ENCODE assay signal across 8 cellular contexts in genomic region chr10:17673517-17674051, GRCh38. TPM values are rescaled to one million over a fixed set of nuclear protein-coding genes. Genes with fewer than 3 reads are reported as not detected.
A peak's percentile ranks its signal among the peaks of the same experiment; 100 is the strongest.
DNase-seq lines count a peak whose midpoint lies in the region; ATAC-seq, FAIRE-seq and TF ChIP-seq lines count a peak whose summit lies in the region.

No MANE protein-coding gene starts in this region.

- no peak for TF ChIP-seq EP300 in sigmoid colon (IDR thresholded peaks at IDR 0.05)

- no peak overlapping the region for H3K4me3 ChIP-seq in fibroblast of lung (replicated peaks in 1 of 4; ENCODE audit: control extremely low read depth in 1 of 4, insufficient read depth in 1 of 4, low read depth in 3 of 4, low read length in 4 of 4)
- H3K4me3 ChIP-seq in sigmoid colon: no peak overlapping the region
- H3K4me3 ChIP-seq in thyroid gland (replicated peaks in 1 of 3): no peak overlapping the region

- H3K4me3 Mint-ChIP-seq in progenitor cell of endocrine pancreas (ENCODE audit: low read depth): no peak overlapping the region

- H3K9ac ChIP-seq in fibroblast of lung (ENCODE audit: insufficient read depth, low read length): no peak overlapping the region

- intact Hi-C loops in sigmoid colon (cut with DNase I) (no loop called here), thyroid gland (cut with DNase I) (no loop called here)

- ATAC-seq in HG03135 (IDR thresholded peaks at IDR 0.05; ENCODE audit: unreplicated experiment) (no peak), HG03565 (IDR thresholded peaks at IDR 0.05; ENCODE audit: unreplicated experiment) (no peak)

- H3K4me2 ChIP-seq in fibroblast of lung (ENCODE audit: extremely low read depth, insufficient read depth, low read length): peak overlapping the region; percentile 49

- H4K20me1 ChIP-seq in fibroblast of lung (ENCODE audit: control insufficient read depth, extremely low read depth, insufficient read depth, low read length): no peaks in the 10 kb centered on the region

- TF ChIP-seq CTCF in fibroblast of lung (conservative IDR thresholded peaks at IDR 0.05 in 1 of 2, IDR thresholded peaks at IDR 0.05 in 1 of 2; ENCODE audit: low read depth in 1 of 2, low read length in 2 of 2) (no peak), sigmoid colon (IDR thresholded peaks at IDR 0.05) (no peak), thyroid gland (IDR thresholded peaks at IDR 0.05) (no peak), progenitor cell of endocrine pancreas (IDR thresholded peaks at IDR 0.05; ENCODE audit: unreplicated experiment) (no peak)

- no peak overlapping the region for H3K27ac Mint-ChIP-seq in progenitor cell of endocrine pancreas

- H3K4me1 ChIP-seq in fibroblast of lung (ENCODE audit: control insufficient read depth, extremely low read depth, insufficient read depth, low read length) (peaks cover 13% of the 10 kb centered on the region), sigmoid colon (peaks cover 0 to 27% (median 9%) of the 10 kb centered on the region in 4 donors), thyroid gland (peaks cover 5 to 13% of the 10 kb centered on the region in 2 donors)

- H3K9me3 ChIP-seq in fibroblast of lung (ENCODE audit: control insufficient read depth, insufficient read depth, low read depth, low read length) (no peaks in the 10 kb centered on the region), sigmoid colon (no peaks in the 10 kb centered on the region), thyroid gland (no peaks in the 10 kb centered on the region)

- no peak for TF ChIP-seq POLR2A in H54 (IDR thresholded peaks at IDR 0.05; ENCODE audit: low read depth, low read length)
- no peak for TF ChIP-seq POLR2A in sigmoid colon (IDR thresholded peaks at IDR 0.05)
- no peak for TF ChIP-seq POLR2A in thyroid gland (IDR thresholded peaks at IDR 0.05)

- H3K79me2 ChIP-seq in fibroblast of lung (ENCODE audit: control insufficient read depth, insufficient read depth, low read length): peaks cover 62% of the 10 kb centered on the region

- WGBS in sigmoid colon, 2 donors: 82 to 93% methylated on average over 4 of the region's 4 CpGs
- WGBS in thyroid gland, 2 donors: 90 to 91% methylated on average over 4 of the region's 4 CpGs

- peak; percentile 99 for FAIRE-seq in H54 (lab: Jason Lieb, UNC)

- no peak overlapping the region for H2AFZ ChIP-seq in fibroblast of lung (ENCODE audit: low read length)

- no peaks in the 10 kb centered on the region for H3K36me3 Mint-ChIP-seq in progenitor cell of endocrine pancreas (ENCODE audit: insufficient read depth)

- H3K27me3 ChIP-seq in fibroblast of lung (ENCODE audit: control insufficient read depth, insufficient read depth, low read length) (no peaks in the 10 kb centered on the region), sigmoid colon (no peaks in the 10 kb centered on the region), thyroid gland (no peaks in the 10 kb centered on the region)

- H3K27ac ChIP-seq in fibroblast of lung (ENCODE audit: insufficient read depth, low read length): peak overlapping the region; percentile 18
- peak overlapping the region in 3 of 4 donors; percentile 31 to 57 (median 51) for H3K27ac ChIP-seq in sigmoid colon
- H3K27ac ChIP-seq in thyroid gland: no peak overlapping the region

- H3K9me3 Mint-ChIP-seq in progenitor cell of endocrine pancreas (ENCODE audit: low read depth): no peaks in the 10 kb centered on the region

- H3K36me3 ChIP-seq in fibroblast of lung (ENCODE audit: control insufficient read depth, insufficient read depth, low read length) (no peaks in the 10 kb centered on the region), sigmoid colon (no peaks in the 10 kb centered on the region), thyroid gland (no peaks in the 10 kb centered on the region)

- DNase-seq in H54 (ENCODE audit: insufficient read length, low spot score) (peak; percentile 45), RPMI7951 (ENCODE audit: low read depth) (peak; percentile 94), fibroblast of lung (ENCODE audit: low read depth in 2 of 2) (peak; percentile 85 to 98), sigmoid colon (no peak), thyroid gland (no peak), progenitor cell of endocrine pancreas (ENCODE audit: low spot score, unreplicated experiment) (no peak)

- H3K27me3 Mint-ChIP-seq in progenitor cell of endocrine pancreas: no peaks in the 10 kb centered on the region

- H3K4me1 Mint-ChIP-seq in progenitor cell of endocrine pancreas (ENCODE audit: low read depth): peaks cover 13% of the 10 kb centered on the region

RNA-seq across cellular contexts. Expression of gene STAM, which starts 29.6 kb away (rescaled TPM):
- 37.1 and 48.5 TPM in 2 replicates for total RNA-seq in RPMI7951 (2014; rRNA removed; shearing (Covaris generic))
- total RNA-seq in fibroblast of lung (21.6 and 27.9 TPM in 2 replicates), sigmoid colon (10 to 100 TPM; 13.7 to 19.3 (median 16.8) TPM), thyroid gland (10 to 100 TPM; 19.4 to 23.6 (median 21.8) TPM), progenitor cell of endocrine pancreas (25.1 and 27.8 TPM in 2 replicates)
- polyA plus RNA-seq in fibroblast of lung (48.7 and 50.0 TPM in 2 replicates), sigmoid colon (1 to 10 TPM; 5.4 to 8.9 (median 8.6) TPM)
- polyA plus RNA-seq in fibroblast of lung (2012): 19.4 and 20.2 TPM in 2 replicates
- polyA minus RNA-seq in fibroblast of lung (ENCODE audit: low replicate concordance): 16.3 and 20.1 TPM in 2 replicates

RNA-seq across cellular contexts. Expression of gene HACD1, which starts 56.4 kb away (rescaled TPM):
- total RNA-seq in RPMI7951 (2014; rRNA removed; shearing (Covaris generic)): 53.9 and 61.7 TPM in 2 replicates
- total RNA-seq in fibroblast of lung (23.1 and 37.7 TPM in 2 replicates), sigmoid colon (10 to 100 TPM; 45.1 to 85.3 (median 79.0) TPM), thyroid gland (10 to 100 TPM in 2 of 4 donors, 1 to 10 TPM in 2; 8.9 to 19.2 (median 13.6) TPM), progenitor cell of endocrine pancreas (14.3 and 15.9 TPM in 2 replicates)
- polyA plus RNA-seq in fibroblast of lung (29.6 and 53.4 TPM in 2 replicates), sigmoid colon (1 to 10 TPM in 2 of 3 donors, not detected in 1; 3.0 to 3.2 TPM)
- polyA plus RNA-seq in fibroblast of lung (2012): 37.6 and 60.0 TPM in 2 replicates
- polyA minus RNA-seq in fibroblast of lung (ENCODE audit: low replicate concordance): 7.6 and 7.7 TPM in 2 replicates

Comparison
In these comparisons a context has a peak if more than half of its experiments do, and no peak if none do; other contexts are left out.
1. DNase-seq: peak in H54 (single experiment), RPMI7951 (single experiment) and fibroblast of lung (2 of 2); none in sigmoid colon (single experiment), thyroid gland (0 of 2) and progenitor cell of endocrine pancreas (single experiment).
2. H3K27ac ChIP-seq: peak in fibroblast of lung (single experiment) and sigmoid colon (3 of 4); none in thyroid gland (0 of 3).